In the genomic region with DNA sequence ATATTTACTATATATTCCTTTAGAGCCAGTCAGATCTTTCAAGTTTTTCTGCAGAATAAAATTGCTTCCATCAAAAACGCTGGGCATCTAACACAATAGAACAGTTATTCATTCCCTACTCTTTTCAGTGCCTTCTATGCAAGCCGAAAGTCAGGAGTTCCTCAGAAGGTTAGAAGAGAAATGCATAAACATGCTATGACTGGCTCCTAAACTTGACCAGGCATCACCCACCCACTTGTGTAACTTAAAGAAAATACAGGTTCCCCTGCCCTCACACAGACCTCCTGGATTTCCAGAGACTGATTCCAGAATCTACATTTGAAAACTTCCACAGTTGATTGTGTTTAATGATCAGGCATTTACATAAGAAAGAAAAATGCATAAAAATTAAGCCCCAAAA, we compare ENCODE assay signal across 26 cellular contexts.
"Had no signal": no experiment of that assay in that cellular context is flagged by ENCODE, and none has a peak within 500 bp of the region (broad histone marks: within the 10 kb centered on the region; RNA-seq: fewer than 3 reads in every experiment).

No MANE protein-coding gene starts in this region.

- H3K4me3 Mint-ChIP-seq: immature natural killer cell; memory B cell; naive thymus-derived CD4-positive, alpha-beta T cell; natural killer cell treated with Interleukin-12 subunit alpha and Interleukin-12 subunit beta and Interleukin-15 and Interleukin-18, amount 100 ng/mL, for 72 hours; stimulated activated memory B cell treated with anti-CD40 and anti-IgM and Interleukin-4, amounts not matched to agents 10 μg/mL and 1 μg/mL and 100 μg/mL, for 72 hours; stimulated activated naive CD8-positive, alpha-beta T cell treated with anti-CD3 and anti-CD28 coated beads, Interleukin-15, amount 100 ng/mL, for 72 hours had no signal

- H3K27ac Mint-ChIP-seq: immature natural killer cell; memory B cell; naive thymus-derived CD4-positive, alpha-beta T cell; natural killer cell treated with Interleukin-12 subunit alpha and Interleukin-12 subunit beta and Interleukin-15 and Interleukin-18, amount 100 ng/mL, for 72 hours; progenitor cell of endocrine pancreas; stimulated activated memory B cell treated with anti-CD40 and anti-IgM and Interleukin-4, amounts not matched to agents 10 μg/mL and 1 μg/mL and 100 μg/mL, for 72 hours; stimulated activated naive CD8-positive, alpha-beta T cell treated with anti-CD3 and anti-CD28 coated beads, Interleukin-15, amount 100 ng/mL, for 72 hours had no signal

- H3K27ac ChIP-seq: left ventricle myocardium inferior, ovary, right atrium auricular region, right lobe of liver, tibial nerve, upper lobe of left lung, vagina had no signal

- DNase-seq: hypothalamus; immature natural killer cell; kidney; left ventricle myocardium inferior; midbrain; naive thymus-derived CD4-positive, alpha-beta T cell; ovary; right lobe of liver; stimulated activated CD4-positive, alpha-beta T cell treated with anti-CD3 and anti-CD28 coated beads, Interleukin-1b, Interleukin-23, amount 100 ng/mL, for 48 hours; stimulated activated CD4-positive, alpha-beta T cell treated with anti-CD3 and anti-CD28 coated beads, Interleukin-2, amount 100 ng/mL, for 48 hours; stimulated activated CD4-positive, alpha-beta T cell treated with anti-CD3 and anti-CD28 coated beads, Interleukin-4, amount 100 ng/mL, for 4 hours; stimulated activated CD8-positive, alpha-beta memory T cell treated with anti-CD3 and anti-CD28 coated beads, Interleukin-4, amount 100 ng/mL, for 48 hours; stimulated activated naive CD4-positive, alpha-beta T cell treated with Interleukin-2 at 50 U/mL for 16 hours; stimulated activated naive CD8-positive, alpha-beta T cell treated with anti-CD3 and anti-CD28 coated beads, Interleukin-15, amount 100 ng/mL, for 72 hours; substantia nigra; upper lobe of left lung had no signal

- H3K27me3 Mint-ChIP-seq: memory B cell; progenitor cell of endocrine pancreas; stimulated activated memory B cell treated with anti-CD40 and anti-IgM and Interleukin-4, amounts not matched to agents 10 μg/mL and 1 μg/mL and 100 μg/mL, for 72 hours; stimulated activated naive CD8-positive, alpha-beta T cell treated with anti-CD3 and anti-CD28 coated beads, Interleukin-15, amount 100 ng/mL, for 72 hours had no signal

- H3K27me3 ChIP-seq: ovary, right atrium auricular region, right lobe of liver, tibial nerve, upper lobe of left lung, vagina had no signal

- H3K4me1 Mint-ChIP-seq: memory B cell; stimulated activated memory B cell treated with anti-CD40 and anti-IgM and Interleukin-4, amounts not matched to agents 10 μg/mL and 1 μg/mL and 100 μg/mL, for 72 hours had no signal

- H3K36me3 Mint-ChIP-seq: immature natural killer cell; natural killer cell treated with Interleukin-12 subunit alpha and Interleukin-12 subunit beta and Interleukin-15 and Interleukin-18, amount 100 ng/mL, for 72 hours; stimulated activated memory B cell treated with anti-CD40 and anti-IgM and Interleukin-4, amounts not matched to agents 10 μg/mL and 1 μg/mL and 100 μg/mL, for 72 hours had no signal

- H3K4me3 ChIP-seq: left ventricle myocardium inferior, lung, mucosa of descending colon, ovary, right atrium auricular region, right lobe of liver, smooth muscle cell, tibial nerve, upper lobe of left lung, vagina had no signal

- H3K4me1 ChIP-seq: right atrium auricular region had no signal

- H3K9me3 Mint-ChIP-seq: natural killer cell treated with Interleukin-12 subunit alpha and Interleukin-12 subunit beta and Interleukin-15 and Interleukin-18, amount 100 ng/mL, for 72 hours; stimulated activated naive CD8-positive, alpha-beta T cell treated with anti-CD3 and anti-CD28 coated beads, Interleukin-15, amount 100 ng/mL, for 72 hours had no signal

- ATAC-seq: naive thymus-derived CD4-positive, alpha-beta T cell; natural killer cell treated with Interleukin-12 subunit alpha and Interleukin-12 subunit beta and Interleukin-15 and Interleukin-18, amount 100 ng/mL, for 72 hours; stimulated activated memory B cell treated with anti-CD40 and anti-IgM and Interleukin-4, amounts not matched to agents 10 μg/mL and 1 μg/mL and 100 μg/mL, for 72 hours; stimulated activated naive CD8-positive, alpha-beta T cell treated with anti-CD3 and anti-CD28 coated beads, Interleukin-15, amount 100 ng/mL, for 72 hours had no signal

- H3K9me3 ChIP-seq: mucosa of descending colon, ovary, right atrium auricular region, right lobe of liver, tibial nerve, upper lobe of left lung, vagina had no signal
